ENCODE assay signal across 13 cellular contexts in the genomic region with DNA sequence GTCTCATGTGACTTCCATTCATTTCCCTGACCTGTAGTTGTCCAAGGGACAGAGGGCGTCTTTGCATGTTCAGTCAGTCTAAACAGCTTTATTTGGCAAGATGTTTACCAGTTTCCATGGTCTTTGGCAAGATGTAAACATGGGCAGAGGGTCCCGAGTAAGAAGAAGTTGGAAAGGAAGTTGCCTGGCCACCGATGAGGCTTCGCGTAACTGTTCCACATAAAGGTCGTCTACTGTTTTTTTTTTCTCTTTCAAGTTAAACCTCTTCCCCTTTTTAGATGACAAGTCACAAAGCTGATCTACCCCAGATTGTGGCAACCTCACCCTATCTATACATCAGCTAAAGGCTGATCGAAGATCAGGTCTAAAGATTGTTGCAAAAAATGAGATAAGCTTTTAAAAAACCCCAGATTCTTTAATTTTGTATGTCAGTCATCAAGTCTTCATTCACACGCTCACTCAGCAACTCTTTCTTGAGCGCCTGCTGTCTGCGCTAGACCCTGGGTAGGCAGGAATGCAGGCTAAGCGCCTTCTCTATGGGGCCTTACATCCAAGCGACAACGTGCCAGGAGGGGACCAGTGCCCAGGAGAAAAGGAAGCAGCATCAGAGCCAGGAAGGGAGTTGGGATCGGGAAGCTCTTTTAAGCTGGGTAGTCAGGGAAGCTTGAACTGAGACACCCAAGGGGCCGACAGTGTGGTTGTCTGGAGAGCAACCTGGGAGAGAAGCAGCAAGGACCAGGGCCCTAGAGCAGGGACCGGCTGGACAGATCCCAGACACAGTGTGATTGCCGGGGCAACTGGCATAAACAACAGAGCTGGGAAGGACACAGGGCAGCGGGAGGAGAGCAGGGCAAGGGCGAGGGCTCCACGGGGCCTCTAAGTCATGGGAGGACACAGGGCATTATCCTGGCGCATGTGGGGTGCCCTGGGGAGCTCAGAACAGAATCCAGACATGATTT. TPM values are rescaled to one million over a fixed set of nuclear protein-coding genes. Genes with fewer than 3 reads are reported as not detected.
A peak's percentile ranks its signal among the peaks of the same experiment; 100 is the strongest.
DNase-seq lines count a peak whose midpoint lies in the region; ATAC-seq and TF ChIP-seq lines count a peak whose summit lies in the region.
"Had no signal": no experiment of that assay in that cellular context is flagged by ENCODE, and none has a peak within 500 bp of the region (broad histone marks: within the 10 kb centered on the region; RNA-seq: fewer than 3 reads in every experiment).

No MANE protein-coding gene starts in this region.

- H3K27ac Mint-ChIP-seq in activated CD4-positive, alpha-beta memory T cell treated with anti-CD3 and anti-CD28 coated beads for 36 hours = peak overlapping the region; percentile 13
- peak overlapping the region; percentile 20 to 90 (median 58) for H3K27ac Mint-ChIP-seq in naive thymus-derived CD8-positive, alpha-beta T cell

- ATAC-seq in naive thymus-derived CD8-positive, alpha-beta T cell = peak; percentile 36 to 47
- ATAC-seq in PC-3 = no peak
- ATAC-seq in HG03439 (IDR thresholded peaks at IDR 0.05; ENCODE audit: unreplicated experiment) = no peak

- intact Hi-C loops in activated CD4-positive, alpha-beta memory T cell treated with anti-CD3 and anti-CD28 coated beads for 36 hours (cut with micrococcal nuclease) = loop anchor here (5.0 kb wide), 2 partner anchors 44 to 94 kb away; partner anchors contain the start of gene CEP43
- intact Hi-C loops in PC-3 (cut with micrococcal nuclease) = no loop called here

- no peaks in the 10 kb centered on the region for H4K20me1 ChIP-seq in PC-3 (ENCODE audit: low read length)

- no peak overlapping the region for H3K4me2 ChIP-seq in PC-3 (ENCODE audit: low read length)

- no peak overlapping the region for H2AFZ ChIP-seq in PC-3 (ENCODE audit: low read length)

- POLR2A ChIA-PET in activated CD4-positive, alpha-beta memory T cell treated with anti-CD3 and anti-CD28 coated beads for 36 hours (lab: Charles Lee) = no interaction called here
- POLR2A ChIA-PET in naive thymus-derived CD8-positive, alpha-beta T cell (lab: Charles Lee) = interaction anchor here (1.9 kb wide), 1 partner anchor 48 kb away, joined by 4 read pairs; no protein-coding TSS in a partner anchor
- POLR2A ChIA-PET in PC-3 (lab: Charles Lee; ENCODE audit: unreplicated experiment) = no interaction called here

- H3K9me3 ChIP-seq in PC-3 (ENCODE audit: low read length) = no peaks in the 10 kb centered on the region

- no peak overlapping the region for H3K9ac ChIP-seq in PC-3 (ENCODE audit: low read length)

- no peaks in the 10 kb centered on the region for H3K36me3 ChIP-seq in PC-3 (ENCODE audit: low read depth, low read length)

- no peaks in the 10 kb centered on the region for H3K9me2 ChIP-seq in PC-3 (replicated peaks; ENCODE audit: low read length)

- peaks cover 59% of the 10 kb centered on the region for H3K4me1 Mint-ChIP-seq in activated CD4-positive, alpha-beta memory T cell treated with anti-CD3 and anti-CD28 coated beads for 36 hours (ENCODE audit: low read depth)
- peaks cover 37 to 76% (median 52%) of the 10 kb centered on the region in 4 donors for H3K4me1 Mint-ChIP-seq in naive thymus-derived CD8-positive, alpha-beta T cell

- H3K27me3 Mint-ChIP-seq in activated CD4-positive, alpha-beta memory T cell treated with anti-CD3 and anti-CD28 coated beads for 36 hours = no peaks in the 10 kb centered on the region
- no peaks in the 10 kb centered on the region for H3K27me3 Mint-ChIP-seq in naive thymus-derived CD8-positive, alpha-beta T cell

- TF ChIP-seq CTCF in PC-3 (conservative IDR thresholded peaks at IDR 0.05; ENCODE audit: low read depth, low read length) = no peak

- H3K36me3 Mint-ChIP-seq in activated CD4-positive, alpha-beta memory T cell treated with anti-CD3 and anti-CD28 coated beads for 36 hours = peaks cover 6% of the 10 kb centered on the region
- peaks cover 0 to 20% (median 12%) of the 10 kb centered on the region in 3 donors for H3K36me3 Mint-ChIP-seq in naive thymus-derived CD8-positive, alpha-beta T cell

- H3K27me3 ChIP-seq in PC-3 (ENCODE audit: low read length) = peaks cover 18% of the 10 kb centered on the region; the same call in 1 of the 2 replicates

- H3K4me3 Mint-ChIP-seq in activated CD4-positive, alpha-beta memory T cell treated with anti-CD3 and anti-CD28 coated beads for 36 hours = no peak overlapping the region
- peak overlapping the region in 9 of 10 donors; percentile 30 to 81 (median 52) for H3K4me3 Mint-ChIP-seq in naive thymus-derived CD8-positive, alpha-beta T cell

- peak; percentile 31 for DNase-seq in GDM1 (lab: John Stamatoyannopoulos, UW)
- DNase-seq in Kasumi-1 (lab: John Stamatoyannopoulos, UW) = peak; percentile 63 to 71
- no peak for DNase-seq in activated CD4-positive, alpha-beta memory T cell treated with anti-CD3 and anti-CD28 coated beads for 36 hours
- peak in 2 of 10 donors; percentile 21 to 35 for DNase-seq in naive thymus-derived CD8-positive, alpha-beta T cell
- DNase-seq in PC-3 = no peak
- no peak for DNase-seq in SHP77 (lab: John Stamatoyannopoulos, UW)
- DNase-seq: DMS53; NCI-H2081 treated with DMSO at 0.1 percent for 48 hours; stimulated activated CD4-positive, alpha-beta T cell treated with anti-CD3 and anti-CD28 coated beads, Interleukin-2, amount 100 ng/mL, for 48 hours had no signal

- CTCF ChIA-PET in activated CD4-positive, alpha-beta memory T cell treated with anti-CD3 and anti-CD28 coated beads for 36 hours (lab: Charles Lee) = interaction anchor here (0.6 to 1.4 kb wide), 3 partner anchors 30 to 35 kb away, joined by 3 to 4 read pairs (median 3); partner anchors contain the start of gene CCR6
- CTCF ChIA-PET in PC-3 (lab: Charles Lee) = no interaction called here

- H3K9me3 Mint-ChIP-seq in activated CD4-positive, alpha-beta memory T cell treated with anti-CD3 and anti-CD28 coated beads for 36 hours = peaks cover 12% of the 10 kb centered on the region
- peaks cover 0 to 26% (median 12%) of the 10 kb centered on the region in 9 donors for H3K9me3 Mint-ChIP-seq in naive thymus-derived CD8-positive, alpha-beta T cell

- H3K4me3 ChIP-seq in PC-3 (ENCODE audit: low read length) = no peak overlapping the region

- H3K4me1 ChIP-seq in PC-3 (ENCODE audit: insufficient read depth, low read length) = no peaks in the 10 kb centered on the region

- H3K79me2 ChIP-seq in PC-3 (ENCODE audit: low read length) = no peaks in the 10 kb centered on the region

- no peaks in the 10 kb centered on the region for H3F3A ChIP-seq in PC-3 (ENCODE audit: low read length, unreplicated experiment)

- BruUV-seq in PC-3 (replicated peaks; lab: Mats Ljungman, UMichigan) = no TSS peak

- no peak overlapping the region for H3K27ac ChIP-seq in PC-3 (ENCODE audit: low read length)

RNA-seq across cellular contexts. Expression of gene CCR6, which starts 31.5 kb away (rescaled TPM):
- total RNA-seq in activated CD4-positive, alpha-beta memory T cell treated with anti-CD3 and anti-CD28 coated beads for 36 hours = 1 to 10 TPM; 5.1 to 7.4 TPM
- 1 to 10 TPM in 1 of 2 experiments, under 1 TPM in 1; 0.10 to 1.1 TPM for total RNA-seq in naive thymus-derived CD8-positive, alpha-beta T cell
- polyA plus RNA-seq in naive thymus-derived CD8-positive, alpha-beta T cell = under 1 TPM; 0.26 to 0.51 (median 0.27) TPM
- not detected in 2 replicates for total RNA-seq in PC-3 (2014; rRNA removed)
- total RNA-seq: bronchial epithelial cell, osteocyte, temporal lobe had no signal

Comparison
In these comparisons a context has a peak if more than half of its experiments do, and no peak if none do; other contexts are left out.
1. DNase-seq: peak in GDM1 (single experiment) and Kasumi-1 (2 of 2); none in activated CD4-positive, alpha-beta memory T cell treated with anti-CD3 and anti-CD28 coated beads for 36 hours (single experiment), PC-3 (single experiment) and SHP77 (0 of 2).
2. ATAC-seq: peak in naive thymus-derived CD8-positive, alpha-beta T cell (2 of 2); none in PC-3 (single experiment) and HG03439 (single experiment).